ENCODE assay signal across 8 cellular contexts in the genomic region with DNA sequence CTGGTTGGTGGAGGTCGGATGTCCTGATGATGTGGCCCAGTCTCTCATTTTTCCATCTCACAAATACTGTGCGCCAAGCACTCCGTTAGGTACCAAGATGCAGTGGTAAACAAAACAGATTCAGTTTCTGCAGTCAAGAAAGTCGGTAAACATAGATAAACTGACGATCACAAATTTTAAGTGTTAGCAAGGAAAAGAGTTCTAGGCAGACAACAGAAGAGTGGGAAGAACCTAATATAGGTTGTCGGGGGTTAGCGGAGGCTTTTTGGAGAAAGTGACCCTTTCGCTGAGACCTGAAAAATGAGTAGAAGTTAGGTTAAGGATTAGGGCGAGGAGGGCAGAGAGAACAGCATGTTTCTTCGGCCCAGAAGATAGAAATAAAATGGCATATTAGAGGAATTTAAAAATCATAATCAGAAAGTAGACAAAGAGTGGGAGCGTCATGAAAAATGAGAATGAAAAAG. TPM values are rescaled to one million over a fixed set of nuclear protein-coding genes. Genes with fewer than 3 reads are reported as not detected.
DNase-seq lines count a peak whose midpoint lies in the region; TF ChIP-seq lines count a peak whose summit lies in the region.

No MANE protein-coding gene starts in this region.

- no peaks in the 10 kb centered on the region for H3K9me3 Mint-ChIP-seq in nephron progenitor cell

- peak overlapping the region; percentile 77 for H3K4me2 ChIP-seq in BLaER1

- peak overlapping the region; percentile 78 for H3K9ac ChIP-seq in BLaER1

- H3K4me1 ChIP-seq in BLaER1 (peaks cover 24% of the 10 kb centered on the region), ectodermal cell (ENCODE audit: control insufficient read depth, insufficient read depth, low read length) (no peaks in the 10 kb centered on the region)

- peak overlapping the region; percentile 97 for H3K27ac Mint-ChIP-seq in nephron progenitor cell

- peaks cover 2% of the 10 kb centered on the region for H3K27me3 Mint-ChIP-seq in nephron progenitor cell (ENCODE audit: low read depth, poor library complexity)

- 3% methylated on average over 10 to 11 of the region's 11 CpGs for WGBS in ectodermal cell, 2 experiments

- H3K36me3 Mint-ChIP-seq in nephron progenitor cell (ENCODE audit: low read depth), result peaks cover 36% of the 10 kb centered on the region

- DNase-seq in MG63 (no peak), nephron progenitor cell (no peak), HCEC 1CT (no peak), NCI-H524 (lab: John Stamatoyannopoulos, UW) (no peak), NCI-H2196 (lab: John Stamatoyannopoulos, UW; ENCODE audit: unreplicated experiment) (no peak), HPDE6-E6E7 (ENCODE audit: extremely low spot score) (no peak)

- H3K4me3 ChIP-seq in BLaER1 (peak overlapping the region; percentile 76), MG63 (peak overlapping the region; percentile 84), ectodermal cell (ENCODE audit: insufficient read depth, low read depth, low read length) (peak overlapping the region; percentile 97)

- peaks cover 41% of the 10 kb centered on the region for H3K4me1 Mint-ChIP-seq in nephron progenitor cell

- H3K9me3 ChIP-seq in BLaER1 (no peaks in the 10 kb centered on the region), MG63 (no peaks in the 10 kb centered on the region), ectodermal cell (ENCODE audit: control insufficient read depth, low read length) (no peaks in the 10 kb centered on the region)

- H3K4me3 Mint-ChIP-seq in nephron progenitor cell, result peak overlapping the region; percentile 96

- 0 out of 2 replicates have a peak, but pooled peaks cover 5% of the 10 kb centered on the region for H3K36me3 ChIP-seq in BLaER1
- H3K36me3 ChIP-seq in MG63, result peaks cover 19% of the 10 kb centered on the region
- peaks cover 5% of the 10 kb centered on the region for H3K36me3 ChIP-seq in ectodermal cell (ENCODE audit: control insufficient read depth, insufficient read depth, low read length)

- no peaks in the 10 kb centered on the region for H3K27me3 ChIP-seq in BLaER1
- H3K27me3 ChIP-seq in MG63, result no peaks in the 10 kb centered on the region
- no peaks in the 10 kb centered on the region for H3K27me3 ChIP-seq in ectodermal cell (ENCODE audit: control insufficient read depth, insufficient read depth, low read length, poor library complexity, severe bottlenecking)

- H4K20me1 ChIP-seq in BLaER1, result no peaks in the 10 kb centered on the region

- no peak for TF ChIP-seq CTCF in nephron progenitor cell (IDR thresholded peaks at IDR 0.05)

- H3K27ac ChIP-seq in BLaER1 (peak overlapping the region; percentile 35; the same call in 1 of the 2 replicates), ectodermal cell (ENCODE audit: insufficient read depth, low read depth, low read length, poor library complexity, severe bottlenecking) (peak overlapping the region; percentile 81)

RNA-seq across cellular contexts. Expression of gene ORC3, which starts 0.5 kb away (rescaled TPM):
- total RNA-seq in MG63 (2014; rRNA removed; shearing (Covaris generic); ENCODE audit: low replicate concordance), result 35.4 and 69.6 TPM in 2 replicates
- polyA plus RNA-seq in ectodermal cell (2013, experiment 1 of 4), result 65.2 TPM
- 68.9 TPM for polyA plus RNA-seq in ectodermal cell (2013, experiment 2 of 4)
- polyA plus RNA-seq in ectodermal cell (2013, experiment 3 of 4), result 58.5 TPM
- polyA plus RNA-seq in ectodermal cell (2013, experiment 4 of 4), result 62.0 TPM

RNA-seq across cellular contexts. Expression of gene RARS2, which starts 0.7 kb away (rescaled TPM):
- 24.0 and 35.2 TPM in 2 replicates for total RNA-seq in MG63 (2014; rRNA removed; shearing (Covaris generic); ENCODE audit: low replicate concordance)
- polyA plus RNA-seq in ectodermal cell (2013, experiment 1 of 4), result 53.3 TPM
- 55.0 TPM for polyA plus RNA-seq in ectodermal cell (2013, experiment 2 of 4)
- 45.6 TPM for polyA plus RNA-seq in ectodermal cell (2013, experiment 3 of 4)
- 47.5 TPM for polyA plus RNA-seq in ectodermal cell (2013, experiment 4 of 4)
